Comparison of ENCODE assay signal across 1 cellular context in genomic region chr7:92528188-92528957, GRCh38.
A peak's percentile ranks its signal among the peaks of the same experiment; 100 is the strongest.
TF ChIP-seq lines count a peak whose summit lies in the region.

Gene PEX1, minus strand, starts transcription at chr7:92528520. Its CDS starts 85 bp downstream, at chr7:92528435.
Gene RBM48, plus strand, starts transcription at chr7:92528795. Its CDS starts 19 bp downstream, at chr7:92528814.

TF ChIP-seq in GM12878, 131 proteins besides CTCF, POLR2A, EP300 and RAD21 (continued from another document and continues in another):
- TF ChIP-seq ZBTB4 (CRISPR knock-in tag; IDR thresholded peaks at IDR 0.05) (no peak), SRF (IDR thresholded peaks at IDR 0.05; ENCODE audit: low read depth in 2 of 2, low read length in 2 of 2) (peak in 1 of 2 experiments; percentile 95; a peak in 2 of 4 replicates), SUZ12 (IDR thresholded peaks at IDR 0.05; ENCODE audit: unreplicated experiment) (no peak), BCL3 (IDR thresholded peaks at IDR 0.05; ENCODE audit: borderline replicate concordance, insufficient read depth, low read depth, low read length, poor library complexity, severe bottlenecking) (no peak), SMARCA5 (IDR thresholded peaks at IDR 0.05) (0 out of 2 replicates have a peak, but pooled peaks have one; percentile 19), MEF2A (IDR thresholded peaks at IDR 0.05; ENCODE audit: insufficient read depth, low read depth, low read length) (no peak), FOXM1 (IDR thresholded peaks at IDR 0.05; ENCODE audit: low read depth, low read length) (no peak), FOS (IDR thresholded peaks at IDR 0.05; ENCODE audit: borderline replicate concordance, extremely low read depth, insufficient read length) (peak; percentile 52), PML (IDR thresholded peaks at IDR 0.05; ENCODE audit: low read length) (no peak), IRF3 (IDR thresholded peaks at IDR 0.05) (peak; percentile 56; the same call in 1 of the 2 replicates), PAX8 (IDR thresholded peaks at IDR 0.05) (no peak), SIX5 (IDR thresholded peaks at IDR 0.05; ENCODE audit: low read depth, low read length, severe bottlenecking) (peak; percentile 43), DPF2 (IDR thresholded peaks at IDR 0.05) (no peak), ELK1 (IDR thresholded peaks at IDR 0.05; ENCODE audit: low read depth, low read length) (peak; percentile 70; the same call in 1 of the 2 replicates), POLR2AphosphoS5 (IDR thresholded peaks at IDR 0.05; ENCODE audit: low read length) (peak; percentile 92), MEF2B (IDR thresholded peaks at IDR 0.05; ENCODE audit: partially characterized antibody, poor library complexity, severe bottlenecking) (peak; percentile 20), MYC (IDR thresholded peaks at IDR 0.05; ENCODE audit: insufficient read depth, insufficient read length, insufficient replicate concordance, low read length, severe bottlenecking) (no peak), TCF7 (IDR thresholded peaks at IDR 0.05; ENCODE audit: borderline replicate concordance) (peak; percentile 89), NFYA (IDR thresholded peaks at IDR 0.05; ENCODE audit: borderline replicate concordance, low read depth, low read length) (peak; percentile 15; the same call in 1 of the 2 replicates), IKZF2 (IDR thresholded peaks at IDR 0.05) (no peak), ZNF274 (IDR thresholded peaks at IDR 0.05; ENCODE audit: insufficient read depth, insufficient read length) (no peak), JUND (IDR thresholded peaks at IDR 0.05; ENCODE audit: low read depth, low read length) (0 out of 2 replicates have a peak, but pooled peaks have one; percentile 20), ASH2L (IDR thresholded peaks at IDR 0.05; ENCODE audit: borderline replicate concordance, low read depth) (no peak), STAT1 (conservative IDR thresholded peaks at IDR 0.05) (no peak), NBN (IDR thresholded peaks at IDR 0.05) (peak; percentile 72), RAD51 (IDR thresholded peaks at IDR 0.05) (0 out of 2 replicates have a peak, but pooled peaks have one; percentile 20), CEBPB (IDR thresholded peaks at IDR 0.05; ENCODE audit: borderline replicate concordance in 1 of 2, low read depth in 2 of 2, low read length in 2 of 2) (no peak), NRF1 (conservative IDR thresholded peaks at IDR 0.05; ENCODE audit: low read depth, low read length) (0 out of 2 replicates have a peak, but pooled peaks have one; percentile 34), HDAC2 (IDR thresholded peaks at IDR 0.05) (peak; percentile 97), ZNF24 (IDR thresholded peaks at IDR 0.05) (no peak), SMAD1 (IDR thresholded peaks at IDR 0.05; ENCODE audit: low read depth, partially characterized antibody) (no peak), BRCA1 (IDR thresholded peaks at IDR 0.05; ENCODE audit: low read depth, low read length) (no peak), ZBED1 (IDR thresholded peaks at IDR 0.05; ENCODE audit: borderline replicate concordance) (no peak), FOXK2 (IDR thresholded peaks at IDR 0.05) (peak; percentile 95), BCL11A (IDR thresholded peaks at IDR 0.05; ENCODE audit: low read depth, low read length) (no peak), POLR2AphosphoS2 (IDR thresholded peaks at IDR 0.05; ENCODE audit: low read depth, low read length) (0 out of 2 replicates have a peak, but pooled peaks have one; percentile 66), JUNB (IDR thresholded peaks at IDR 0.05) (no peak)
- TF ChIP-seq, protein P1, sequence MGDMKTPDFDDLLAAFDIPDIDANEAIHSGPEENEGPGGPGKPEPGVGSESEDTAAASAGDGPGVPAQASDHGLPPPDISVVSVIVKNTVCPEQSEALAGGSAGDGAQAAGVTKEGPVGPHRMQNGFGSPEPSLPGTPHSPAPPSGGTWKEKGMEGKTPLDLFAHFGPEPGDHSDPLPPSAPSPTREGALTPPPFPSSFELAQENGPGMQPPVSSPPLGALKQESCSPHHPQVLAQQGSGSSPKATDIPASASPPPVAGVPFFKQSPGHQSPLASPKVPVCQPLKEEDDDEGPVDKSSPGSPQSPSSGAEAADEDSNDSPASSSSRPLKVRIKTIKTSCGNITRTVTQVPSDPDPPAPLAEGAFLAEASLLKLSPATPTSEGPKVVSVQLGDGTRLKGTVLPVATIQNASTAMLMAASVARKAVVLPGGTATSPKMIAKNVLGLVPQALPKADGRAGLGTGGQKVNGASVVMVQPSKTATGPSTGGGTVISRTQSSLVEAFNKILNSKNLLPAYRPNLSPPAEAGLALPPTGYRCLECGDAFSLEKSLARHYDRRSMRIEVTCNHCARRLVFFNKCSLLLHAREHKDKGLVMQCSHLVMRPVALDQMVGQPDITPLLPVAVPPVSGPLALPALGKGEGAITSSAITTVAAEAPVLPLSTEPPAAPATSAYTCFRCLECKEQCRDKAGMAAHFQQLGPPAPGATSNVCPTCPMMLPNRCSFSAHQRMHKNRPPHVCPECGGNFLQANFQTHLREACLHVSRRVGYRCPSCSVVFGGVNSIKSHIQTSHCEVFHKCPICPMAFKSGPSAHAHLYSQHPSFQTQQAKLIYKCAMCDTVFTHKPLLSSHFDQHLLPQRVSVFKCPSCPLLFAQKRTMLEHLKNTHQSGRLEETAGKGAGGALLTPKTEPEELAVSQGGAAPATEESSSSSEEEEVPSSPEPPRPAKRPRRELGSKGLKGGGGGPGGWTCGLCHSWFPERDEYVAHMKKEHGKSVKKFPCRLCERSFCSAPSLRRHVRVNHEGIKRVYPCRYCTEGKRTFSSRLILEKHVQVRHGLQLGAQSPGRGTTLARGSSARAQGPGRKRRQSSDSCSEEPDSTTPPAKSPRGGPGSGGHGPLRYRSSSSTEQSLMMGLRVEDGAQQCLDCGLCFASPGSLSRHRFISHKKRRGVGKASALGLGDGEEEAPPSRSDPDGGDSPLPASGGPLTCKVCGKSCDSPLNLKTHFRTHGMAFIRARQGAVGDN (IDR thresholded peaks at IDR 0.05), result 0 out of 2 replicates have a peak, but pooled peaks have one; percentile 7
- TF ChIP-seq, protein P2, sequence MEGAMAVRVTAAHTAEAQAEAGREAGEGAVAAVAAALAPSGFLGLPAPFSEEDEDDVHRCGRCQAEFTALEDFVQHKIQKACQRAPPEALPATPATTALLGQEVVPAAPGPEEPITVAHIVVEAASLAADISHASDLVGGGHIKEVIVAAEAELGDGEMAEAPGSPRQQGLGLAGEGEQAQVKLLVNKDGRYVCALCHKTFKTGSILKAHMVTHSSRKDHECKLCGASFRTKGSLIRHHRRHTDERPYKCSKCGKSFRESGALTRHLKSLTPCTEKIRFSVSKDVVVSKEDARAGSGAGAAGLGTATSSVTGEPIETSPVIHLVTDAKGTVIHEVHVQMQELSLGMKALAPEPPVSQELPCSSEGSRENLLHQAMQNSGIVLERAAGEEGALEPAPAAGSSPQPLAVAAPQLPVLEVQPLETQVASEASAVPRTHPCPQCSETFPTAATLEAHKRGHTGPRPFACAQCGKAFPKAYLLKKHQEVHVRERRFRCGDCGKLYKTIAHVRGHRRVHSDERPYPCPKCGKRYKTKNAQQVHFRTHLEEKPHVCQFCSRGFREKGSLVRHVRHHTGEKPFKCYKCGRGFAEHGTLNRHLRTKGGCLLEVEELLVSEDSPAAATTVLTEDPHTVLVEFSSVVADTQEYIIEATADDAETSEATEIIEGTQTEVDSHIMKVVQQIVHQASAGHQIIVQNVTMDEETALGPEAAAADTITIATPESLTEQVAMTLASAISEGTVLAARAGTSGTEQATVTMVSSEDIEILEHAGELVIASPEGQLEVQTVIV (IDR thresholded peaks at IDR 0.05; ENCODE audit: borderline replicate concordance, partially characterized antibody), result peak; percentile 7
- TF ChIP-seq, protein P3, sequence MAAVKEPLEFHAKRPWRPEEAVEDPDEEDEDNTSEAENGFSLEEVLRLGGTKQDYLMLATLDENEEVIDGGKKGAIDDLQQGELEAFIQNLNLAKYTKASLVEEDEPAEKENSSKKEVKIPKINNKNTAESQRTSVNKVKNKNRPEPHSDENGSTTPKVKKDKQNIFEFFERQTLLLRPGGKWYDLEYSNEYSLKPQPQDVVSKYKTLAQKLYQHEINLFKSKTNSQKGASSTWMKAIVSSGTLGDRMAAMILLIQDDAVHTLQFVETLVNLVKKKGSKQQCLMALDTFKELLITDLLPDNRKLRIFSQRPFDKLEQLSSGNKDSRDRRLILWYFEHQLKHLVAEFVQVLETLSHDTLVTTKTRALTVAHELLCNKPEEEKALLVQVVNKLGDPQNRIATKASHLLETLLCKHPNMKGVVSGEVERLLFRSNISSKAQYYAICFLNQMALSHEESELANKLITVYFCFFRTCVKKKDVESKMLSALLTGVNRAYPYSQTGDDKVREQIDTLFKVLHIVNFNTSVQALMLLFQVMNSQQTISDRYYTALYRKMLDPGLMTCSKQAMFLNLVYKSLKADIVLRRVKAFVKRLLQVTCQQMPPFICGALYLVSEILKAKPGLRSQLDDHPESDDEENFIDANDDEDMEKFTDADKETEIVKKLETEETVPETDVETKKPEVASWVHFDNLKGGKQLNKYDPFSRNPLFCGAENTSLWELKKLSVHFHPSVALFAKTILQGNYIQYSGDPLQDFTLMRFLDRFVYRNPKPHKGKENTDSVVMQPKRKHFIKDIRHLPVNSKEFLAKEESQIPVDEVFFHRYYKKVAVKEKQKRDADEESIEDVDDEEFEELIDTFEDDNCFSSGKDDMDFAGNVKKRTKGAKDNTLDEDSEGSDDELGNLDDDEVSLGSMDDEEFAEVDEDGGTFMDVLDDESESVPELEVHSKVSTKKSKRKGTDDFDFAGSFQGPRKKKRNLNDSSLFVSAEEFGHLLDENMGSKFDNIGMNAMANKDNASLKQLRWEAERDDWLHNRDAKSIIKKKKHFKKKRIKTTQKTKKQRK (IDR thresholded peaks at IDR 0.05; ENCODE audit: low read depth, low read length), result peak; percentile 68; the same call in 1 of the 2 replicates
- TF ChIP-seq, protein P4, sequence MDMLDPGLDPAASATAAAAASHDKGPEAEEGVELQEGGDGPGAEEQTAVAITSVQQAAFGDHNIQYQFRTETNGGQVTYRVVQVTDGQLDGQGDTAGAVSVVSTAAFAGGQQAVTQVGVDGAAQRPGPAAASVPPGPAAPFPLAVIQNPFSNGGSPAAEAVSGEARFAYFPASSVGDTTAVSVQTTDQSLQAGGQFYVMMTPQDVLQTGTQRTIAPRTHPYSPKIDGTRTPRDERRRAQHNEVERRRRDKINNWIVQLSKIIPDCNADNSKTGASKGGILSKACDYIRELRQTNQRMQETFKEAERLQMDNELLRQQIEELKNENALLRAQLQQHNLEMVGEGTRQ (IDR thresholded peaks at IDR 0.05; ENCODE audit: borderline replicate concordance, low read depth, low read length), result no peak
- TF ChIP-seq, protein P5, sequence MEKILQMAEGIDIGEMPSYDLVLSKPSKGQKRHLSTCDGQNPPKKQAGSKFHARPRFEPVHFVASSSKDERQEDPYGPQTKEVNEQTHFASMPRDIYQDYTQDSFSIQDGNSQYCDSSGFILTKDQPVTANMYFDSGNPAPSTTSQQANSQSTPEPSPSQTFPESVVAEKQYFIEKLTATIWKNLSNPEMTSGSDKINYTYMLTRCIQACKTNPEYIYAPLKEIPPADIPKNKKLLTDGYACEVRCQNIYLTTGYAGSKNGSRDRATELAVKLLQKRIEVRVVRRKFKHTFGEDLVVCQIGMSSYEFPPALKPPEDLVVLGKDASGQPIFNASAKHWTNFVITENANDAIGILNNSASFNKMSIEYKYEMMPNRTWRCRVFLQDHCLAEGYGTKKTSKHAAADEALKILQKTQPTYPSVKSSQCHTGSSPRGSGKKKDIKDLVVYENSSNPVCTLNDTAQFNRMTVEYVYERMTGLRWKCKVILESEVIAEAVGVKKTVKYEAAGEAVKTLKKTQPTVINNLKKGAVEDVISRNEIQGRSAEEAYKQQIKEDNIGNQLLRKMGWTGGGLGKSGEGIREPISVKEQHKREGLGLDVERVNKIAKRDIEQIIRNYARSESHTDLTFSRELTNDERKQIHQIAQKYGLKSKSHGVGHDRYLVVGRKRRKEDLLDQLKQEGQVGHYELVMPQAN (conservative IDR thresholded peaks at IDR 0.05), result peak; percentile 42
